29 cellular contexts compared by ENCODE assay signal in genomic region chr1:1784933-1785332, GRCh38. TPM values are rescaled to one million over a fixed set of nuclear protein-coding genes. Genes with fewer than 3 reads are reported as not detected.
DNase-seq lines count a peak whose midpoint lies in the region; ATAC-seq and TF ChIP-seq lines count a peak whose summit lies in the region.
"Had no signal": no experiment of that assay in that cellular context is flagged by ENCODE, and none has a peak within 500 bp of the region (broad histone marks: within the 10 kb centered on the region; RNA-seq: fewer than 3 reads in every experiment).

No MANE protein-coding gene starts in this region.

- H3K4me3 Mint-ChIP-seq in activated CD4-positive, alpha-beta memory T cell treated with anti-CD3 and anti-CD28 coated beads, Interleukin-2, amount 10 ng/mL, durations not matched to agents 7 days and 5 days, result no peak overlapping the region
- no peak overlapping the region for H3K4me3 Mint-ChIP-seq in activated CD4-positive, alpha-beta memory T cell treated with anti-CD3 and anti-CD28 coated beads for 36 hours
- no peak overlapping the region for H3K4me3 Mint-ChIP-seq in IgD-negative memory B cell
- H3K4me3 Mint-ChIP-seq: stimulated activated naive B cell treated with anti-CD40 and anti-IgM and Interleukin-4, amounts not matched to agents 10 μg/mL and 1 μg/mL and 100 μg/mL, for 72 hours had no signal

- no peak for DNase-seq in activated CD4-positive, alpha-beta memory T cell treated with anti-CD3 and anti-CD28 coated beads, Interleukin-2, amount 10 ng/mL, durations not matched to agents 7 days and 5 days
- DNase-seq in activated CD4-positive, alpha-beta memory T cell treated with anti-CD3 and anti-CD28 coated beads for 36 hours, result no peak
- DNase-seq in epithelial cell of prostate (ENCODE audit: low read depth, low spot score) (no peak), spleen (peak; percentile 78)
- DNase-seq in activated CD8-positive, alpha-beta memory T cell treated with anti-CD3 and anti-CD28 coated beads, Interleukin-2, amount 50 U/mL, for 48 hours, result no peak
- no peak for DNase-seq in activated CD4-positive, alpha-beta T cell treated with anti-CD3 and anti-CD28 coated beads for 48 hours
- DNase-seq: activated CD4-positive, alpha-beta T cell treated with anti-CD3 and anti-CD28 coated beads for 1 hour; activated CD8-positive, alpha-beta memory T cell treated with anti-CD3 and anti-CD28 coated beads for 24 hours; activated gamma-delta T cell; AML-193; cortex of kidney; effector memory CD4-positive, alpha-beta T cell; erythroblast; GOT3; left lung; mesendoderm; NCI-H1417 treated with DMSO at 0.1 percent for 48 hours; NCI-H2029 treated with DMSO at 0.1 percent for 48 hours; NCI-H2227 treated with DMSO at 0.1 percent for 48 hours; NCI-H526; psoas muscle; SHP77; stimulated activated naive B cell treated with anti-CD40 and anti-IgM and Interleukin-4, amounts not matched to agents 10 μg/mL and 1 μg/mL and 100 μg/mL, for 72 hours; upper lobe of right lung had no signal

- H3K27ac Mint-ChIP-seq in activated CD4-positive, alpha-beta memory T cell treated with anti-CD3 and anti-CD28 coated beads, Interleukin-2, amount 10 ng/mL, durations not matched to agents 7 days and 5 days, result peak overlapping the region; percentile 29
- no peak overlapping the region for H3K27ac Mint-ChIP-seq in activated CD4-positive, alpha-beta memory T cell treated with anti-CD3 and anti-CD28 coated beads for 36 hours
- peak overlapping the region in 2 of 3 donors; percentile 27 to 65 for H3K27ac Mint-ChIP-seq in IgD-negative memory B cell
- H3K27ac Mint-ChIP-seq: stimulated activated naive B cell treated with anti-CD40 and anti-IgM and Interleukin-4, amounts not matched to agents 10 μg/mL and 1 μg/mL and 100 μg/mL, for 72 hours had no signal

- no peaks in the 10 kb centered on the region for H3K9me3 ChIP-seq in spleen
- H3K9me3 ChIP-seq: left lung, MG63, psoas muscle, upper lobe of right lung had no signal

- POLR2A ChIA-PET in activated CD4-positive, alpha-beta memory T cell treated with anti-CD3 and anti-CD28 coated beads, Interleukin-2, amount 10 ng/mL, durations not matched to agents 7 days and 5 days (lab: Charles Lee), result interaction anchor here (1.5 kb wide), 1 partner anchor 124 kb away, joined by 4 read pairs; no protein-coding TSS in a partner anchor
- POLR2A ChIA-PET in activated CD4-positive, alpha-beta memory T cell treated with anti-CD3 and anti-CD28 coated beads for 36 hours (lab: Charles Lee), result no interaction called here

- no peaks in the 10 kb centered on the region for H3K27me3 Mint-ChIP-seq in activated CD4-positive, alpha-beta memory T cell treated with anti-CD3 and anti-CD28 coated beads, Interleukin-2, amount 10 ng/mL, durations not matched to agents 7 days and 5 days
- H3K27me3 Mint-ChIP-seq in activated CD4-positive, alpha-beta memory T cell treated with anti-CD3 and anti-CD28 coated beads for 36 hours, result no peaks in the 10 kb centered on the region
- no peaks in the 10 kb centered on the region for H3K27me3 Mint-ChIP-seq in IgD-negative memory B cell
- H3K27me3 Mint-ChIP-seq: stimulated activated naive B cell treated with anti-CD40 and anti-IgM and Interleukin-4, amounts not matched to agents 10 μg/mL and 1 μg/mL and 100 μg/mL, for 72 hours had no signal

- no peaks in the 10 kb centered on the region for H3K9me3 Mint-ChIP-seq in activated CD4-positive, alpha-beta memory T cell treated with anti-CD3 and anti-CD28 coated beads, Interleukin-2, amount 10 ng/mL, durations not matched to agents 7 days and 5 days
- no peaks in the 10 kb centered on the region for H3K9me3 Mint-ChIP-seq in activated CD4-positive, alpha-beta memory T cell treated with anti-CD3 and anti-CD28 coated beads for 36 hours
- H3K9me3 Mint-ChIP-seq in IgD-negative memory B cell, result no peaks in the 10 kb centered on the region
- H3K9me3 Mint-ChIP-seq: stimulated activated naive B cell treated with anti-CD40 and anti-IgM and Interleukin-4, amounts not matched to agents 10 μg/mL and 1 μg/mL and 100 μg/mL, for 72 hours had no signal

- intact Hi-C loops in activated CD4-positive, alpha-beta memory T cell treated with anti-CD3 and anti-CD28 coated beads for 36 hours (cut with micrococcal nuclease), result loop anchor here (5.0 kb wide), 1 partner anchor 37 kb away; no protein-coding TSS in a partner anchor
- intact Hi-C loops in spleen (cut with DNase I; ENCODE audit: low total_unique reads), result loop anchor here (10.0 kb wide), 1 partner anchor 110 kb away; the partner anchor contains the start of gene GNB1

- TF ChIP-seq POLR2A in spleen (IDR thresholded peaks at IDR 0.05), result no peak

- ATAC-seq in HG02610 (IDR thresholded peaks at IDR 0.05; ENCODE audit: unreplicated experiment), result no peak
- ATAC-seq: GM12878; left lung; psoas muscle; stimulated activated naive B cell treated with anti-CD40 and anti-IgM and Interleukin-4, amounts not matched to agents 10 μg/mL and 1 μg/mL and 100 μg/mL, for 72 hours; upper lobe of right lung had no signal

- peaks cover 3 to 62% (median 54%) of the 10 kb centered on the region in 6 donors for H3K36me3 ChIP-seq in spleen

- H3K36me3 Mint-ChIP-seq in activated CD4-positive, alpha-beta memory T cell treated with anti-CD3 and anti-CD28 coated beads, Interleukin-2, amount 10 ng/mL, durations not matched to agents 7 days and 5 days (ENCODE audit: low read depth), result peaks cover 45% of the 10 kb centered on the region
- peaks cover 30% of the 10 kb centered on the region for H3K36me3 Mint-ChIP-seq in activated CD4-positive, alpha-beta memory T cell treated with anti-CD3 and anti-CD28 coated beads for 36 hours
- H3K36me3 Mint-ChIP-seq in IgD-negative memory B cell, result no peaks in the 10 kb centered on the region

- H3K4me1 Mint-ChIP-seq in activated CD4-positive, alpha-beta memory T cell treated with anti-CD3 and anti-CD28 coated beads, Interleukin-2, amount 10 ng/mL, durations not matched to agents 7 days and 5 days, result peaks cover 36% of the 10 kb centered on the region
- H3K4me1 Mint-ChIP-seq in activated CD4-positive, alpha-beta memory T cell treated with anti-CD3 and anti-CD28 coated beads for 36 hours (ENCODE audit: low read depth), result peaks cover 33% of the 10 kb centered on the region
- H3K4me1 Mint-ChIP-seq in IgD-negative memory B cell, result peaks cover 28 to 30% (median 28%) of the 10 kb centered on the region in 3 donors

- 91 to 97% (median 95%) methylated on average over 8 to 13 of the region's 13 CpGs for WGBS in spleen, 5 donors

- H3K27ac ChIP-seq in epithelial cell of prostate (peak overlapping the region; percentile 79), spleen (peak overlapping the region in 2 of 8 donors; percentile 30 to 45)
- H3K27ac ChIP-seq: KMS-11, psoas muscle, upper lobe of right lung had no signal

- no peak overlapping the region for H3K4me3 ChIP-seq in spleen
- H3K4me3 ChIP-seq: GM12878, left lung, MG63, psoas muscle, upper lobe of right lung had no signal

- CTCF ChIA-PET in activated CD4-positive, alpha-beta memory T cell treated with anti-CD3 and anti-CD28 coated beads, Interleukin-2, amount 10 ng/mL, durations not matched to agents 7 days and 5 days (lab: Charles Lee), result interaction anchor here (0.8 to 0.9 kb wide), 2 partner anchors 120 to 124 kb away, joined by 3 read pairs; no protein-coding TSS in a partner anchor
- CTCF ChIA-PET in activated CD4-positive, alpha-beta memory T cell treated with anti-CD3 and anti-CD28 coated beads for 36 hours (lab: Charles Lee), result interaction anchor here (3.4 kb wide), 1 partner anchor 121 kb away, joined by 11 read pairs; no protein-coding TSS in a partner anchor

- H3K4me1 ChIP-seq in spleen, result peaks cover 37 to 88% (median 49%) of the 10 kb centered on the region in 6 donors

- no peak for TF ChIP-seq CTCF in spleen (IDR thresholded peaks at IDR 0.05 in 8 of 11, conservative IDR thresholded peaks at IDR 0.05 in 3 of 11)

- H3K27me3 ChIP-seq in spleen (replicated peaks in 1 of 7), result no peaks in the 10 kb centered on the region
- H3K27me3 ChIP-seq: left lung, MG63, upper lobe of right lung had no signal

RNA-seq across cellular contexts. Expression of gene NADK, which starts 6.7 kb away (rescaled TPM):
- total RNA-seq in activated CD4-positive, alpha-beta memory T cell treated with anti-CD3 and anti-CD28 coated beads, Interleukin-2, amount 10 ng/mL, durations not matched to agents 7 days and 5 days, result 10 to 100 TPM; 78.0 to 81.5 TPM
- 10 to 100 TPM; 56.2 to 57.4 TPM for total RNA-seq in activated CD4-positive, alpha-beta memory T cell treated with anti-CD3 and anti-CD28 coated beads for 36 hours
- 55.6 TPM for polyA plus RNA-seq in IgD-negative memory B cell
- 100 to 1,000 TPM; 155 to 271 (median 207) TPM for total RNA-seq in spleen
- polyA plus RNA-seq in spleen, result 100 to 1,000 TPM in 1 of 3 donors, 10 to 100 TPM in 2; 62.6 to 155 (median 83.8) TPM
